In the genomic region with DNA sequence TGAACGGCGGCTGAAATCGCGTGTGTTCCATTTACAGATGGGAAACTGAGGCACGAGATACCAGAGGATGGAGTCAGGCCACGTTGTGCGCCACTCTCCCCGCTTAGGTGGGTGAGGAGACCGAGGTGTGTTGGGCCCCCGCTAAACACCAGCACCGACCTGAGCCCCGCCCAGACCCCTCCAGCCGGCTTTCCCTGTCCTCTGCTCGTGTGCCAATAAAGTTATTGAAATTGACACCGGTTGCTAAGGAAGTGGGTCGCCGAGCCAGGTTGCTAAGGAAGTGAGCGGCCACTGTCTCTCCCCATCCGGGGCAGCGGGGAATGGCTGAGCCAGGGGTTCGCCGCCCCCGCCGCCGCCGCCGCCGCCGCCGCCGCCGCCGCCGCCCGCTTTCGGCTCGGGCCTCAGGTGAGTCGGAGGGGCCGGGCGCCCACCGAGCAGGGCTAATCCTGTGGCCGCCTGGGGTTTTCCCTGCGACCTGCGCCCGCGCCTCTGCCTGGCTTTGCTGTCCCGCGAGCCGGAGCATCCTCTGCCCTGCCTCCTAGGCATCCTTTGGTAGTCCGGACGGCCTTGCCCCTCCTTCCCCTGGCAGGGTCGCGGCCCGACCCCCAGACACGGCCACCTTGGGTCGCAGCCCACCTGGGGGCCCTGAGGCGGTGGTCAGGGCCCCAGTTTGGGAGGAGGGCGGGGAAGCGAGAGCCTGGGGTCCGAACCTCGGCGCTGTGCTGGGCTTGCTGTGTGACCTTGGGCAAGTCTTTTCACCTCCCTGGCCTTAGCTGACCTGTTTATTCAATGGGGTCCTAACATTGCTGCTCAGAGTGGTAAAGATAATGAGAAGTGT, we compare ENCODE assay signal across 8 cellular contexts. TPM values are rescaled to one million over a fixed set of nuclear protein-coding genes. Genes with fewer than 3 reads are reported as not detected.
A peak's percentile ranks its signal among the peaks of the same experiment; 100 is the strongest.
DNase-seq lines count a peak whose midpoint lies in the region; ATAC-seq and TF ChIP-seq lines count a peak whose summit lies in the region.

A gene (plus strand): TSS at position 291 of the 838 bp plus-strand sequence. CDS start 32,127 bp downstream, outside the sequence.

- peak; percentile 73 for DNase-seq in GDM1 (lab: John Stamatoyannopoulos, UW)
- DNase-seq in HFF-Myc (ENCODE audit: extremely low read depth, low read depth): peak; percentile 53
- peak; percentile 69 for DNase-seq in NCI-H1048 (lab: John Stamatoyannopoulos, UW)
- peak; percentile 86 for DNase-seq in activated naive CD4-positive, alpha-beta T cell treated with anti-CD3 and anti-CD28 coated beads, Interleukin-2, amount 50 U/mL, for 16 hours
- peak; percentile 77 for DNase-seq in globus pallidus (ENCODE audit: low spot score)
- DNase-seq in non-pigmented ciliary epithelial cell (ENCODE audit: low read depth): peak; percentile 41

- TF ChIP-seq CTCF in HFF-Myc (IDR thresholded peaks at IDR 0.05; ENCODE audit: low read depth, low read length, missing control alignments): no peak
- no peak for TF ChIP-seq CTCF in subcutaneous adipose tissue (IDR thresholded peaks at IDR 0.05; ENCODE audit: low read depth)

- peak; percentile 96 for ATAC-seq in SK-N-SH treated with all-trans-retinoic acid at 6 μM for 48 hours

- peak within 1 kb of the TSS; percentile 88 for H3K4me3 ChIP-seq in HFF-Myc (replicated peaks; ENCODE audit: low read depth, low read length)

TF ChIP-seq in SK-N-SH treated with all-trans-retinoic acid at 6 μM for 48 hours, 23 proteins besides CTCF, POLR2A, EP300 and RAD21:
- TF ChIP-seq, protein P1, sequence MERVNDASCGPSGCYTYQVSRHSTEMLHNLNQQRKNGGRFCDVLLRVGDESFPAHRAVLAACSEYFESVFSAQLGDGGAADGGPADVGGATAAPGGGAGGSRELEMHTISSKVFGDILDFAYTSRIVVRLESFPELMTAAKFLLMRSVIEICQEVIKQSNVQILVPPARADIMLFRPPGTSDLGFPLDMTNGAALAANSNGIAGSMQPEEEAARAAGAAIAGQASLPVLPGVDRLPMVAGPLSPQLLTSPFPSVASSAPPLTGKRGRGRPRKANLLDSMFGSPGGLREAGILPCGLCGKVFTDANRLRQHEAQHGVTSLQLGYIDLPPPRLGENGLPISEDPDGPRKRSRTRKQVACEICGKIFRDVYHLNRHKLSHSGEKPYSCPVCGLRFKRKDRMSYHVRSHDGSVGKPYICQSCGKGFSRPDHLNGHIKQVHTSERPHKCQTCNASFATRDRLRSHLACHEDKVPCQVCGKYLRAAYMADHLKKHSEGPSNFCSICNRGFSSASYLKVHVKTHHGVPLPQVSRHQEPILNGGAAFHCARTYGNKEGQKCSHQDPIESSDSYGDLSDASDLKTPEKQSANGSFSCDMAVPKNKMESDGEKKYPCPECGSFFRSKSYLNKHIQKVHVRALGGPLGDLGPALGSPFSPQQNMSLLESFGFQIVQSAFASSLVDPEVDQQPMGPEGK (CRISPR knock-in tag; IDR thresholded peaks at IDR 0.05; ENCODE audit: borderline replicate concordance): peak; percentile 70; the same call in 1 of the 2 replicates
- TF ChIP-seq ZFP3 (CRISPR knock-in tag; IDR thresholded peaks at IDR 0.05) (peak; percentile 88), ZNF8 (CRISPR knock-in tag; IDR thresholded peaks at IDR 0.05) (no peak)

RNA-seq across cellular contexts. Expression of the gene that starts here (rescaled TPM):
- total RNA-seq in subcutaneous adipose tissue: 10 to 100 TPM; 17.7 to 23.8 (median 21.2) TPM

Comparison
In these comparisons a context has a peak if more than half of its experiments do, and no peak if none do; other contexts are left out.
1. Peak in every context shown above with its lines: DNase-seq, ATAC-seq and H3K4me3 ChIP-seq.